In genomic region chr19:33957804-33958203, GRCh38 we compare ENCODE assay signal across 37 cellular contexts.
"Had no signal": no experiment of that assay in that cellular context is flagged by ENCODE, and none has a peak within 500 bp of the region (broad histone marks: within the 10 kb centered on the region; RNA-seq: fewer than 3 reads in every experiment).

No MANE protein-coding gene starts in this region.

- H3K4me3 Mint-ChIP-seq: activated B cell treated with CpG ODN at 0.5 μM for 24 hours; activated CD4-positive, alpha-beta memory T cell treated with anti-CD3 and anti-CD28 coated beads for 36 hours; activated CD4-positive, alpha-beta T cell treated with anti-CD3 and anti-CD28 coated beads, Interleukin-2, amount 10 ng/mL, durations not matched to agents 24 days and 14 days; activated CD8-positive, alpha-beta T cell treated with anti-CD3 and anti-CD28 coated beads for 36 hours; activated naive CD4-positive, alpha-beta T cell treated with anti-CD3 and anti-CD28 coated beads for 36 hours; activated naive CD8-positive, alpha-beta T cell treated with anti-CD3 and anti-CD28 coated beads for 36 hours; activated T-cell treated with anti-CD3 and anti-CD28 coated beads, Interleukin-2, amount 50 U/mL, for 4 hours; activated T-cell treated with anti-CD3 and anti-CD28 coated beads, Interleukin-2, amount 50 U/mL, for 72 hours; activated T-helper 1 cell treated with anti-CD3 and anti-CD28 coated beads, Interleukin-12 subunit alpha, Interleukin-12 subunit beta, Interleukin-2, Interleukin-4 antibody, amounts not matched to agents 30 ng/mL and 10 ng/mL and 1 ng/mL, durations not matched to agents 14 hours and 24 hours and 36 hours; activated T-helper 17 cell treated with anti-CD3 and anti-CD28 coated beads, Interleukin-2, amount 50 U/mL, for 72 hours; T-helper 1 cell treated with Interleukin-12 subunit alpha and Interleukin-12 subunit beta and Interleukin-4 antibody, amounts not matched to agents 30 μg/mL and 1 μg/mL, for 36 hours; T-helper 2 cell treated with Interferon-gamma antibody and Interleukin-4, amounts not matched to agents 5 μg/mL and 100 μg/mL, for 36 hours had no signal

- H3K4me1 Mint-ChIP-seq: activated B cell treated with CpG ODN at 0.5 μM for 24 hours; activated CD4-positive, alpha-beta T cell treated with anti-CD3 and anti-CD28 coated beads, Interleukin-2, amount 10 ng/mL, durations not matched to agents 24 days and 14 days; activated naive CD8-positive, alpha-beta T cell treated with anti-CD3 and anti-CD28 coated beads for 36 hours; activated T-helper 17 cell treated with anti-CD3 and anti-CD28 coated beads, Interleukin-2, amount 50 U/mL, for 72 hours had no signal

- H3K9me3 Mint-ChIP-seq: activated B cell treated with CpG ODN at 0.5 μM for 24 hours; activated CD4-positive, alpha-beta memory T cell treated with anti-CD3 and anti-CD28 coated beads for 36 hours; activated CD4-positive, alpha-beta T cell treated with anti-CD3 and anti-CD28 coated beads, Interleukin-2, amount 10 ng/mL, durations not matched to agents 24 days and 14 days; activated CD8-positive, alpha-beta T cell treated with anti-CD3 and anti-CD28 coated beads for 36 hours; activated naive CD4-positive, alpha-beta T cell treated with anti-CD3 and anti-CD28 coated beads for 36 hours; activated T-cell treated with anti-CD3 and anti-CD28 coated beads, Interleukin-2, amount 50 U/mL, for 4 hours; activated T-helper 1 cell treated with anti-CD3 and anti-CD28 coated beads, Interleukin-12 subunit alpha, Interleukin-12 subunit beta, Interleukin-2, Interleukin-4 antibody, amounts not matched to agents 30 ng/mL and 10 ng/mL and 1 ng/mL, durations not matched to agents 14 hours and 24 hours and 36 hours; activated T-helper 17 cell treated with anti-CD3 and anti-CD28 coated beads, Interleukin-2, amount 50 U/mL, for 72 hours; T-helper 1 cell treated with Interleukin-12 subunit alpha and Interleukin-12 subunit beta and Interleukin-4 antibody, amounts not matched to agents 30 μg/mL and 1 μg/mL, for 36 hours; T-helper 2 cell treated with Interferon-gamma antibody and Interleukin-4, amounts not matched to agents 5 μg/mL and 100 μg/mL, for 36 hours had no signal

- H3K36me3 ChIP-seq: adrenal gland, brain microvascular endothelial cell, breast epithelium had no signal

- DNase-seq: activated B cell treated with CpG ODN at 0.5 μM for 24 hours; activated CD4-positive, alpha-beta memory T cell treated with anti-CD3 and anti-CD28 coated beads for 36 hours; activated CD4-positive, alpha-beta T cell treated with anti-CD3 and anti-CD28 coated beads for 4 hours; activated CD4-positive, alpha-beta T cell treated with anti-CD3 and anti-CD28 coated beads, Interleukin-2, amount 10 ng/mL, durations not matched to agents 24 days and 14 days; activated CD4-positive, alpha-beta T cell treated with anti-CD3 and anti-CD28 coated beads, Interleukin-2, amount 50 U/mL, for 1 hour; activated CD4-positive, alpha-beta T cell treated with anti-CD3 and anti-CD28 coated beads, Interleukin-2, amount 50 U/mL, for 4 hours; activated CD4-positive, CD25-positive, alpha-beta regulatory T cell treated with anti-CD3 and anti-CD28 coated beads, Interleukin-2, amount 50 U/mL, for 72 hours; activated CD8-positive, alpha-beta memory T cell treated with anti-CD3 and anti-CD28 coated beads, Interleukin-2, amount 50 U/mL, for 4 hours; activated CD8-positive, alpha-beta T cell treated with anti-CD3 and anti-CD28 coated beads for 36 hours; activated effector memory CD4-positive, alpha-beta T cell treated with anti-CD3 and anti-CD28 coated beads, Interleukin-2, amount 50 U/mL, for 16 hours; activated gamma-delta T cell treated with Interleukin-2 at 50 U/mL for 16 hours; activated naive CD4-positive, alpha-beta T cell; activated naive CD4-positive, alpha-beta T cell treated with anti-CD3 and anti-CD28 coated beads for 36 hours; activated naive CD4-positive, alpha-beta T cell treated with anti-CD3 and anti-CD28 coated beads, Interleukin-2, amount 50 U/mL, for 16 hours; activated naive CD8-positive, alpha-beta T cell treated with anti-CD3 and anti-CD28 coated beads for 36 hours; activated T-cell treated with anti-CD3 and anti-CD28 coated beads for 4 hours; activated T-cell treated with anti-CD3 and anti-CD28 coated beads, Interleukin-2, amount 50 U/mL, for 1 hour; activated T-cell treated with anti-CD3 and anti-CD28 coated beads, Interleukin-2, amount 50 U/mL, for 4 hours; activated T-cell treated with anti-CD3 and anti-CD28 coated beads, Interleukin-2, amount 50 U/mL, for 72 hours; adrenal gland; amniotic stem cell; aorta; body of pancreas; brain microvascular endothelial cell; central memory CD4-positive, alpha-beta T cell; T-helper 1 cell; T-helper 2 cell; T-helper 9 cell had no signal

- H3K27ac ChIP-seq: adrenal gland, body of pancreas, brain microvascular endothelial cell, breast epithelium, VCaP had no signal

- H3K27me3 ChIP-seq: adrenal gland, body of pancreas, brain microvascular endothelial cell had no signal

- H3K9me3 ChIP-seq: adrenal gland, body of pancreas, breast epithelium had no signal

- ATAC-seq: activated CD8-positive, alpha-beta T cell treated with anti-CD3 and anti-CD28 coated beads for 36 hours; activated naive CD4-positive, alpha-beta T cell treated with anti-CD3 and anti-CD28 coated beads, Interleukin-2, amount 50 U/mL, for 72 hours; activated T-cell treated with anti-CD3 and anti-CD28 coated beads, Interleukin-2, amount 50 U/mL, for 4 hours; activated T-cell treated with anti-CD3 and anti-CD28 coated beads, Interleukin-2, amount 50 U/mL, for 72 hours; activated T-helper 17 cell treated with anti-CD3 and anti-CD28 coated beads, Interleukin-2, amount 50 U/mL, for 72 hours; body of pancreas had no signal

- H3K27me3 Mint-ChIP-seq: activated CD4-positive, alpha-beta T cell treated with anti-CD3 and anti-CD28 coated beads, Interleukin-2, amount 10 ng/mL, durations not matched to agents 24 days and 14 days had no signal

- H3K4me1 ChIP-seq: adrenal gland, breast epithelium had no signal

- H3K27ac Mint-ChIP-seq: activated B cell treated with CpG ODN at 0.5 μM for 24 hours; activated CD4-positive, alpha-beta memory T cell treated with anti-CD3 and anti-CD28 coated beads for 36 hours; activated CD4-positive, alpha-beta T cell treated with anti-CD3 and anti-CD28 coated beads, Interleukin-2, amount 10 ng/mL, durations not matched to agents 24 days and 14 days; activated CD8-positive, alpha-beta T cell treated with anti-CD3 and anti-CD28 coated beads for 36 hours; activated naive CD4-positive, alpha-beta T cell treated with anti-CD3 and anti-CD28 coated beads for 36 hours; activated naive CD4-positive, alpha-beta T cell treated with anti-CD3 and anti-CD28 coated beads, Interleukin-2, amount 50 U/mL, for 72 hours; activated naive CD8-positive, alpha-beta T cell treated with anti-CD3 and anti-CD28 coated beads for 36 hours; activated T-cell treated with anti-CD3 and anti-CD28 coated beads, Interleukin-2, amount 50 U/mL, for 72 hours; activated T-helper 1 cell treated with anti-CD3 and anti-CD28 coated beads, Interleukin-12 subunit alpha, Interleukin-12 subunit beta, Interleukin-2, Interleukin-4 antibody, amounts not matched to agents 30 ng/mL and 10 ng/mL and 1 ng/mL, durations not matched to agents 14 hours and 24 hours and 36 hours; activated T-helper 17 cell treated with anti-CD3 and anti-CD28 coated beads, Interleukin-2, amount 50 U/mL, for 72 hours; T-helper 1 cell treated with Interleukin-12 subunit alpha and Interleukin-12 subunit beta and Interleukin-4 antibody, amounts not matched to agents 30 μg/mL and 1 μg/mL, for 36 hours; T-helper 2 cell treated with Interferon-gamma antibody and Interleukin-4, amounts not matched to agents 5 μg/mL and 100 μg/mL, for 36 hours had no signal

- H3K4me3 ChIP-seq: adrenal gland, body of pancreas, breast epithelium had no signal

- H3K36me3 Mint-ChIP-seq: activated CD4-positive, alpha-beta memory T cell treated with anti-CD3 and anti-CD28 coated beads for 36 hours; activated naive CD4-positive, alpha-beta T cell treated with anti-CD3 and anti-CD28 coated beads, Interleukin-2, amount 50 U/mL, for 72 hours; activated naive CD8-positive, alpha-beta T cell treated with anti-CD3 and anti-CD28 coated beads for 36 hours had no signal

- FAIRE-seq: astrocyte, TTC549 had no signal
